Comparison of ENCODE assay signal across 15 cellular contexts in the genomic region with DNA sequence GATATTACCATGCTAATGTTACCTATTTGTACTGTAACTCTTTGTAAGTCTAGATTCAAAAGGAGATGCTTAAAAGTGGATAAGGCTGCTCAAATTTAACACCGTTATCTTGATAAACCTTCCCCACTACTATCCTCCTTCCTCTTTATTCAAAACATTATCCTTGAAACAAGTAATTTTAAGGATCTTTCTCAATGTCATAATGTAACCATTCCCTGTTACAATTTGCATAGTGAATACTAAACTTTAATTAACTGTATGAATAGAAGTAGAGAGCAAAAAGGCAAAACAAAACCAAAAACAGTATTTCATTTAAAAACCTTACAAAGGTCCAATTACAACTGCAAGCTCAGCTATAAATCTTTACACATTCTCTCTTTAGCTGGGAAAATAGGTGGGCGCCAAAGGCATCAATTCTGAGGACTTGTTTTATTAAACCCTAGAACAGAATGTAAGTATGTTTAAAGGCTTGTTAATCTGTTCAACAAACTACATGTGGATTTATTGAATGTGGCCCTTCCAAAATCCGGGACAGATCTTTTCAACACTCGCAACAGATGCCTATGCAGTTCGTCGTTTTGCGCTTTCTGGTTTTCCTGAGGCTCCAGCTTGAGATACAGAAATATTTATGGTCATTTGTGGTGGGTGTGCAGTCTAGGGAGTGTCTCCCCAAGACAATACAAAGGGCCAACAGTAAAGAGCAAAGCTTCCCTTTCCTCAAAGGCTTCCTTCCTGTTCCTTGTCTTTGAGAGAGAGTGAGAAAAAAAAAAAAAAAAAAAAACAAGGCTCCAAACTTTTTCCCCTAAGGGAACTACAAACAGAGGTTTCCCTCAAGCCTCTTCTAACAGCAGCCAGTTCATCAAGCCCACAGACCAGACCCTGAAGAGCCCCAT. TPM values are rescaled to one million over a fixed set of nuclear protein-coding genes. Genes with fewer than 3 reads are reported as not detected.
DNase-seq lines count a peak whose midpoint lies in the region; ATAC-seq and TF ChIP-seq lines count a peak whose summit lies in the region.
"Had no signal": no experiment of that assay in that cellular context is flagged by ENCODE, and none has a peak within 500 bp of the region (broad histone marks: within the 10 kb centered on the region; RNA-seq: fewer than 3 reads in every experiment).

No MANE protein-coding gene starts in this region.

- no peak overlapping the region for H3K27ac ChIP-seq in right lobe of liver
- H3K27ac ChIP-seq in transverse colon, result peak overlapping the region; percentile 27 to 56 (median 50)

- TF ChIP-seq EP300 in transverse colon (IDR thresholded peaks at IDR 0.05; ENCODE audit: low read depth), result no peak

- in situ Hi-C loops in transverse colon (cut with MboI; ENCODE audit: low pct_ligation_motif_present in 1 of 4, low pct_unique_long_range_greater_than_20kb in 1 of 4, low sequenced_read_pairs in 3 of 4), result no loop called here

- TF ChIP-seq CTCF in right lobe of liver (IDR thresholded peaks at IDR 0.05), result no peak
- TF ChIP-seq CTCF in transverse colon (IDR thresholded peaks at IDR 0.05), result no peak

- ATAC-seq in right lobe of liver, result peak; percentile 36 to 53 (median 39)
- ATAC-seq: stimulated activated naive CD8-positive, alpha-beta T cell treated with anti-CD3 and anti-CD28 coated beads, Interleukin-15, amount 100 ng/mL, for 72 hours had no signal

- H3K9me3 ChIP-seq in right lobe of liver (no peaks in the 10 kb centered on the region), transverse colon (no peaks in the 10 kb centered on the region)

- H3K4me3 ChIP-seq in right lobe of liver (no peak overlapping the region), transverse colon (no peak overlapping the region)

- peaks cover 0 to 11% (median 0%) of the 10 kb centered on the region in 4 donors for H3K4me1 ChIP-seq in right lobe of liver
- H3K4me1 ChIP-seq in transverse colon, result peaks cover 3 to 34% (median 17%) of the 10 kb centered on the region in 4 donors

- H3K36me3 ChIP-seq in right lobe of liver (no peaks in the 10 kb centered on the region), transverse colon (no peaks in the 10 kb centered on the region)

- TF ChIP-seq POLR2A in right lobe of liver (IDR thresholded peaks at IDR 0.05), result no peak
- TF ChIP-seq POLR2A in transverse colon (IDR thresholded peaks at IDR 0.05), result no peak

- H3K27me3 ChIP-seq in right lobe of liver, result no peaks in the 10 kb centered on the region
- H3K27me3 ChIP-seq in transverse colon, result no peaks in the 10 kb centered on the region

- intact Hi-C loops in right lobe of liver (cut with DNase I), result no loop called here
- intact Hi-C loops in transverse colon (cut with DNase I; ENCODE audit: low total_unique reads), result no loop called here

- WGBS in right lobe of liver (ENCODE audit: insufficient coverage, low coverage, low lambda C conversion rate, missing lambda C conversion rate), result 64% methylated on average over 7 of the region's 7 CpGs
- WGBS in transverse colon (ENCODE audit: low coverage in 1 of 2), 2 donors, result 58 to 72% methylated on average over 7 of the region's 7 CpGs

- DNase-seq in M059J (ENCODE audit: low read depth) (peak; percentile 58), dermis blood vessel endothelial cell (peak; percentile 40), right lobe of liver (no peak), transverse colon (no peak), NK-92 (lab: John Stamatoyannopoulos, UW; ENCODE audit: unreplicated experiment) (no peak), NCI-H2196 treated with DMSO at 0.1 percent for 48 hours (lab: John Stamatoyannopoulos, UW; ENCODE audit: unreplicated experiment) (no peak), dedifferentiated amniotic fluid mesenchymal stem cell (ENCODE audit: extremely low spot score) (no peak)
- no peak for DNase-seq in activated CD8-positive, alpha-beta memory T cell treated with anti-CD3 and anti-CD28 coated beads, Interleukin-2, amount 50 U/mL, for 4 hours
- DNase-seq: activated B cell treated with CpG ODN at 0.5 μM for 24 hours; kidney glomerular epithelial cell; NCI-H2227 treated with DMSO at 0.1 percent for 48 hours; occipital lobe; stimulated activated CD4-positive, alpha-beta T cell treated with anti-CD3 and anti-CD28 coated beads, Interleukin-4, amount 100 ng/mL, for 24 hours; stimulated activated naive CD8-positive, alpha-beta T cell treated with anti-CD3 and anti-CD28 coated beads, Interleukin-15, amount 100 ng/mL, for 72 hours had no signal

RNA-seq across cellular contexts. Expression of a gene that starts 15.1 kb away (rescaled TPM):
- total RNA-seq in M059J (2014; rRNA removed; shearing (Covaris generic)), result 27.2 and 60.1 TPM in 2 replicates
- total RNA-seq in dermis blood vessel endothelial cell (48.2 and 52.4 TPM in 2 replicates), right lobe of liver (10 to 100 TPM; 17.7 to 19.4 (median 18.4) TPM), transverse colon (10 to 100 TPM; 36.3 to 47.5 (median 38.1) TPM)
- total RNA-seq: activated T-helper 1 cell treated with anti-CD3 and anti-CD28 coated beads, Interleukin-12 subunit alpha, Interleukin-12 subunit beta, Interleukin-2, Interleukin-4 antibody, amounts not matched to agents 30 ng/mL and 10 ng/mL and 1 ng/mL, durations not matched to agents 14 hours and 24 hours and 36 hours had no signal

Comparison
In these comparisons a context has a peak if more than half of its experiments do, and no peak if none do; other contexts are left out.
1. DNase-seq: peak in M059J (single experiment) and dermis blood vessel endothelial cell (single experiment); none in right lobe of liver (0 of 3), transverse colon (single experiment), NK-92 (single experiment), NCI-H2196 treated with DMSO at 0.1 percent for 48 hours (single experiment), dedifferentiated amniotic fluid mesenchymal stem cell (single experiment) and activated CD8-positive, alpha-beta memory T cell treated with anti-CD3 and anti-CD28 coated beads, Interleukin-2, amount 50 U/mL, for 4 hours (single experiment).
2. H3K27ac ChIP-seq: peak in transverse colon (4 of 4); none in right lobe of liver (0 of 3).